Comparison of ENCODE assay signal across 1 cellular context in genomic region chr5:62197697-62198096, GRCh38.
TF ChIP-seq lines count a peak whose summit lies in the region.

No MANE protein-coding gene starts in this region.

TF ChIP-seq in WTC11, 78 proteins besides CTCF, POLR2A, EP300 and RAD21:
- TF ChIP-seq NR3C1 (CRISPR knock-in tag; conservative IDR thresholded peaks at IDR 0.05; ENCODE audit: low read depth): no peak
- TF ChIP-seq CREB1 (CRISPR knock-in tag; IDR thresholded peaks at IDR 0.05): no peak
- no peak for TF ChIP-seq TCF7 (CRISPR knock-in tag; IDR thresholded peaks at IDR 0.05; ENCODE audit: low read depth)
- TF ChIP-seq ARID4B (CRISPR knock-in tag; IDR thresholded peaks at IDR 0.05; ENCODE audit: borderline replicate concordance): no peak
- TF ChIP-seq JAZF1 (CRISPR knock-in tag; IDR thresholded peaks at IDR 0.05): no peak
- no peak for TF ChIP-seq SMAD3 (CRISPR knock-in tag; IDR thresholded peaks at IDR 0.05; ENCODE audit: borderline replicate concordance)
- no peak for TF ChIP-seq ZNF425 (CRISPR knock-in tag; conservative IDR thresholded peaks at IDR 0.05)
- TF ChIP-seq ZBTB21 (CRISPR knock-in tag; IDR thresholded peaks at IDR 0.05; ENCODE audit: borderline replicate concordance): no peak
- no peak for TF ChIP-seq GRHL2 (CRISPR knock-in tag; IDR thresholded peaks at IDR 0.05; ENCODE audit: insufficient replicate concordance, severe bottlenecking)
- TF ChIP-seq ZNF671 (CRISPR knock-in tag; IDR thresholded peaks at IDR 0.05): no peak
- TF ChIP-seq, protein P1, sequence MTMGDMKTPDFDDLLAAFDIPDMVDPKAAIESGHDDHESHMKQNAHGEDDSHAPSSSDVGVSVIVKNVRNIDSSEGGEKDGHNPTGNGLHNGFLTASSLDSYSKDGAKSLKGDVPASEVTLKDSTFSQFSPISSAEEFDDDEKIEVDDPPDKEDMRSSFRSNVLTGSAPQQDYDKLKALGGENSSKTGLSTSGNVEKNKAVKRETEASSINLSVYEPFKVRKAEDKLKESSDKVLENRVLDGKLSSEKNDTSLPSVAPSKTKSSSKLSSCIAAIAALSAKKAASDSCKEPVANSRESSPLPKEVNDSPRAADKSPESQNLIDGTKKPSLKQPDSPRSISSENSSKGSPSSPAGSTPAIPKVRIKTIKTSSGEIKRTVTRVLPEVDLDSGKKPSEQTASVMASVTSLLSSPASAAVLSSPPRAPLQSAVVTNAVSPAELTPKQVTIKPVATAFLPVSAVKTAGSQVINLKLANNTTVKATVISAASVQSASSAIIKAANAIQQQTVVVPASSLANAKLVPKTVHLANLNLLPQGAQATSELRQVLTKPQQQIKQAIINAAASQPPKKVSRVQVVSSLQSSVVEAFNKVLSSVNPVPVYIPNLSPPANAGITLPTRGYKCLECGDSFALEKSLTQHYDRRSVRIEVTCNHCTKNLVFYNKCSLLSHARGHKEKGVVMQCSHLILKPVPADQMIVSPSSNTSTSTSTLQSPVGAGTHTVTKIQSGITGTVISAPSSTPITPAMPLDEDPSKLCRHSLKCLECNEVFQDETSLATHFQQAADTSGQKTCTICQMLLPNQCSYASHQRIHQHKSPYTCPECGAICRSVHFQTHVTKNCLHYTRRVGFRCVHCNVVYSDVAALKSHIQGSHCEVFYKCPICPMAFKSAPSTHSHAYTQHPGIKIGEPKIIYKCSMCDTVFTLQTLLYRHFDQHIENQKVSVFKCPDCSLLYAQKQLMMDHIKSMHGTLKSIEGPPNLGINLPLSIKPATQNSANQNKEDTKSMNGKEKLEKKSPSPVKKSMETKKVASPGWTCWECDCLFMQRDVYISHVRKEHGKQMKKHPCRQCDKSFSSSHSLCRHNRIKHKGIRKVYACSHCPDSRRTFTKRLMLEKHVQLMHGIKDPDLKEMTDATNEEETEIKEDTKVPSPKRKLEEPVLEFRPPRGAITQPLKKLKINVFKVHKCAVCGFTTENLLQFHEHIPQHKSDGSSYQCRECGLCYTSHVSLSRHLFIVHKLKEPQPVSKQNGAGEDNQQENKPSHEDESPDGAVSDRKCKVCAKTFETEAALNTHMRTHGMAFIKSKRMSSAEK (CRISPR knock-in tag; IDR thresholded peaks at IDR 0.05; ENCODE audit: borderline replicate concordance): no peak
